1 cellular context compared by ENCODE assay signal in genomic region chr12:106113042-106113441, GRCh38.
A peak's percentile ranks its signal among the peaks of the same experiment; 100 is the strongest.
TF ChIP-seq lines count a peak whose summit lies in the region.

No MANE protein-coding gene starts in this region.

TF ChIP-seq in GM12878, 131 proteins besides CTCF, POLR2A, EP300 and RAD21 (continued from another document and continues in another):
- TF ChIP-seq, protein P1, sequence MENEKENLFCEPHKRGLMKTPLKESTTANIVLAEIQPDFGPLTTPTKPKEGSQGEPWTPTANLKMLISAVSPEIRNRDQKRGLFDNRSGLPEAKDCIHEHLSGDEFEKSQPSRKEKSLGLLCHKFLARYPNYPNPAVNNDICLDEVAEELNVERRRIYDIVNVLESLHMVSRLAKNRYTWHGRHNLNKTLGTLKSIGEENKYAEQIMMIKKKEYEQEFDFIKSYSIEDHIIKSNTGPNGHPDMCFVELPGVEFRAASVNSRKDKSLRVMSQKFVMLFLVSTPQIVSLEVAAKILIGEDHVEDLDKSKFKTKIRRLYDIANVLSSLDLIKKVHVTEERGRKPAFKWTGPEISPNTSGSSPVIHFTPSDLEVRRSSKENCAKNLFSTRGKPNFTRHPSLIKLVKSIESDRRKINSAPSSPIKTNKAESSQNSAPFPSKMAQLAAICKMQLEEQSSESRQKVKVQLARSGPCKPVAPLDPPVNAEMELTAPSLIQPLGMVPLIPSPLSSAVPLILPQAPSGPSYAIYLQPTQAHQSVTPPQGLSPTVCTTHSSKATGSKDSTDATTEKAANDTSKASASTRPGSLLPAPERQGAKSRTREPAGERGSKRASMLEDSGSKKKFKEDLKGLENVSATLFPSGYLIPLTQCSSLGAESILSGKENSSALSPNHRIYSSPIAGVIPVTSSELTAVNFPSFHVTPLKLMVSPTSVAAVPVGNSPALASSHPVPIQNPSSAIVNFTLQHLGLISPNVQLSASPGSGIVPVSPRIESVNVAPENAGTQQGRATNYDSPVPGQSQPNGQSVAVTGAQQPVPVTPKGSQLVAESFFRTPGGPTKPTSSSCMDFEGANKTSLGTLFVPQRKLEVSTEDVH (IDR thresholded peaks at IDR 0.05; ENCODE audit: low read depth, partially characterized antibody), result no peak
- TF ChIP-seq USF2 (IDR thresholded peaks at IDR 0.05; ENCODE audit: borderline replicate concordance, low read depth, low read length) (no peak), ASH2L (IDR thresholded peaks at IDR 0.05; ENCODE audit: borderline replicate concordance, low read depth) (no peak), NR2C2 (IDR thresholded peaks at IDR 0.05; ENCODE audit: borderline replicate concordance, control insufficient read depth, insufficient read length, low read depth) (no peak), RBBP5 (conservative IDR thresholded peaks at IDR 0.05) (no peak), ZNF687 (IDR thresholded peaks at IDR 0.05) (no peak), ZBED1 (IDR thresholded peaks at IDR 0.05; ENCODE audit: borderline replicate concordance) (no peak), IKZF2 (IDR thresholded peaks at IDR 0.05) (peak; percentile 39 to 41; a peak in 2 of 4 replicates), MTA2 (IDR thresholded peaks at IDR 0.05; ENCODE audit: low read depth) (peak; percentile 65), SMAD1 (IDR thresholded peaks at IDR 0.05; ENCODE audit: low read depth, partially characterized antibody) (no peak), POLR2AphosphoS2 (IDR thresholded peaks at IDR 0.05; ENCODE audit: low read depth, low read length) (no peak), RELB (IDR thresholded peaks at IDR 0.05; ENCODE audit: low read depth) (0 out of 2 replicates have a peak, but pooled peaks have one; percentile 38), TCF12 (IDR thresholded peaks at IDR 0.05; ENCODE audit: low read depth, low read length) (no peak), TCF7 (IDR thresholded peaks at IDR 0.05; ENCODE audit: borderline replicate concordance) (no peak), CHD1 (IDR thresholded peaks at IDR 0.05; ENCODE audit: low read depth, low read length) (no peak), MTA3 (IDR thresholded peaks at IDR 0.05; ENCODE audit: borderline replicate concordance, low read length) (no peak), ATF7 (IDR thresholded peaks at IDR 0.05; ENCODE audit: low read depth) (peak; percentile 69), NR2C1 (IDR thresholded peaks at IDR 0.05) (no peak), JUNB (IDR thresholded peaks at IDR 0.05) (no peak), BCL11A (IDR thresholded peaks at IDR 0.05; ENCODE audit: low read depth, low read length) (peak; percentile 78; the same call in 1 of the 2 replicates), SPI1 (IDR thresholded peaks at IDR 0.05; ENCODE audit: borderline replicate concordance, insufficient read depth, low read depth, low read length) (peak; percentile 56), CEBPZ (IDR thresholded peaks at IDR 0.05; ENCODE audit: low read depth, low read length) (no peak), ZBTB40 (IDR thresholded peaks at IDR 0.05; ENCODE audit: borderline replicate concordance) (no peak), ATF2 (IDR thresholded peaks at IDR 0.05; ENCODE audit: low read length) (peak; percentile 35; the same call in 1 of the 2 replicates), MEF2A (IDR thresholded peaks at IDR 0.05; ENCODE audit: insufficient read depth, low read depth, low read length) (no peak)
- TF ChIP-seq, protein P2, sequence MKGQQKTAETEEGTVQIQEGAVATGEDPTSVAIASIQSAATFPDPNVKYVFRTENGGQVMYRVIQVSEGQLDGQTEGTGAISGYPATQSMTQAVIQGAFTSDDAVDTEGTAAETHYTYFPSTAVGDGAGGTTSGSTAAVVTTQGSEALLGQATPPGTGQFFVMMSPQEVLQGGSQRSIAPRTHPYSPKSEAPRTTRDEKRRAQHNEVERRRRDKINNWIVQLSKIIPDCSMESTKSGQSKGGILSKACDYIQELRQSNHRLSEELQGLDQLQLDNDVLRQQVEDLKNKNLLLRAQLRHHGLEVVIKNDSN (IDR thresholded peaks at IDR 0.05; ENCODE audit: borderline replicate concordance, extremely low read length, insufficient read depth, low read depth, low read length), result no peak
- TF ChIP-seq, protein P3, sequence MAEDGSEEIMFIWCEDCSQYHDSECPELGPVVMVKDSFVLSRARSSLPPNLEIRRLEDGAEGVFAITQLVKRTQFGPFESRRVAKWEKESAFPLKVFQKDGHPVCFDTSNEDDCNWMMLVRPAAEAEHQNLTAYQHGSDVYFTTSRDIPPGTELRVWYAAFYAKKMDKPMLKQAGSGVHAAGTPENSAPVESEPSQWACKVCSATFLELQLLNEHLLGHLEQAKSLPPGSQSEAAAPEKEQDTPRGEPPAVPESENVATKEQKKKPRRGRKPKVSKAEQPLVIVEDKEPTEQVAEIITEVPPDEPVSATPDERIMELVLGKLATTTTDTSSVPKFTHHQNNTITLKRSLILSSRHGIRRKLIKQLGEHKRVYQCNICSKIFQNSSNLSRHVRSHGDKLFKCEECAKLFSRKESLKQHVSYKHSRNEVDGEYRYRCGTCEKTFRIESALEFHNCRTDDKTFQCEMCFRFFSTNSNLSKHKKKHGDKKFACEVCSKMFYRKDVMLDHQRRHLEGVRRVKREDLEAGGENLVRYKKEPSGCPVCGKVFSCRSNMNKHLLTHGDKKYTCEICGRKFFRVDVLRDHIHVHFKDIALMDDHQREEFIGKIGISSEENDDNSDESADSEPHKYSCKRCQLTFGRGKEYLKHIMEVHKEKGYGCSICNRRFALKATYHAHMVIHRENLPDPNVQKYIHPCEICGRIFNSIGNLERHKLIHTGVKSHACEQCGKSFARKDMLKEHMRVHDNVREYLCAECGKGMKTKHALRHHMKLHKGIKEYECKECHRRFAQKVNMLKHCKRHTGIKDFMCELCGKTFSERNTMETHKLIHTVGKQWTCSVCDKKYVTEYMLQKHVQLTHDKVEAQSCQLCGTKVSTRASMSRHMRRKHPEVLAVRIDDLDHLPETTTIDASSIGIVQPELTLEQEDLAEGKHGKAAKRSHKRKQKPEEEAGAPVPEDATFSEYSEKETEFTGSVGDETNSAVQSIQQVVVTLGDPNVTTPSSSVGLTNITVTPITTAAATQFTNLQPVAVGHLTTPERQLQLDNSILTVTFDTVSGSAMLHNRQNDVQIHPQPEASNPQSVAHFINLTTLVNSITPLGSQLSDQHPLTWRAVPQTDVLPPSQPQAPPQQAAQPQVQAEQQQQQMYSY (CRISPR knock-in tag; IDR thresholded peaks at IDR 0.05), result no peak
- TF ChIP-seq, protein P4, sequence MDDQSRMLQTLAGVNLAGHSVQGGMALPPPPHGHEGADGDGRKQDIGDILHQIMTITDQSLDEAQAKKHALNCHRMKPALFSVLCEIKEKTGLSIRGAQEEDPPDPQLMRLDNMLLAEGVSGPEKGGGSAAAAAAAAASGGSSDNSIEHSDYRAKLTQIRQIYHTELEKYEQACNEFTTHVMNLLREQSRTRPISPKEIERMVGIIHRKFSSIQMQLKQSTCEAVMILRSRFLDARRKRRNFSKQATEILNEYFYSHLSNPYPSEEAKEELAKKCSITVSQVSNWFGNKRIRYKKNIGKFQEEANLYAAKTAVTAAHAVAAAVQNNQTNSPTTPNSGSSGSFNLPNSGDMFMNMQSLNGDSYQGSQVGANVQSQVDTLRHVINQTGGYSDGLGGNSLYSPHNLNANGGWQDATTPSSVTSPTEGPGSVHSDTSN (IDR thresholded peaks at IDR 0.05; ENCODE audit: insufficient replicate concordance, low read depth, low read length), result no peak
